ENCODE assay signal across 8 cellular contexts in genomic region chr1:162854245-162854860, GRCh38. TPM values are rescaled to one million over a fixed set of nuclear protein-coding genes. Genes with fewer than 3 reads are reported as not detected.
DNase-seq lines count a peak whose midpoint lies in the region; ATAC-seq and TF ChIP-seq lines count a peak whose summit lies in the region.

No MANE protein-coding gene starts in this region.

- peak; percentile 87 to 89 for TF ChIP-seq CTCF in brain (conservative IDR thresholded peaks at IDR 0.05)

- H3K36me3 Mint-ChIP-seq in brain, result no peaks in the 10 kb centered on the region

- no peaks in the 10 kb centered on the region for H3K9me3 Mint-ChIP-seq in brain

- peak; percentile 85 for ATAC-seq in HG02642 (IDR thresholded peaks at IDR 0.05; ENCODE audit: poor library complexity, unreplicated experiment)

- DNase-seq in NOMO-1 treated with DMSO at 0.1 percent for 48 hours (lab: John Stamatoyannopoulos, UW; ENCODE audit: unreplicated experiment), result peak; percentile 57
- no peak for DNase-seq in NOMO-1 treated with dmso at 0.1 percent for 144 hours (lab: John Stamatoyannopoulos, UW; ENCODE audit: unreplicated experiment)
- peak; percentile 52 for DNase-seq in NCI-H1436 (lab: John Stamatoyannopoulos, UW)
- peak; percentile 19 for DNase-seq in T follicular helper cell (ENCODE audit: low read depth)
- peak; percentile 89 for DNase-seq in iris pigment epithelial cell (ENCODE audit: low read depth)
- peak; percentile 54 to 58 for DNase-seq in stimulated activated CD4-positive, alpha-beta T cell treated with anti-CD3 and anti-CD28 coated beads, Interleukin-2, amount 100 ng/mL, for 24 hours

- H3K27ac Mint-ChIP-seq in brain, result peak overlapping the region in 2 of 5 experiments; percentile 11 to 73

- H3K4me1 Mint-ChIP-seq in brain, result peaks cover 8% of the 10 kb centered on the region

- peaks cover 11% of the 10 kb centered on the region for H3K27me3 Mint-ChIP-seq in brain

- H3K4me3 Mint-ChIP-seq in brain, result no peak overlapping the region

RNA-seq across cellular contexts. Expression of gene CCDC190, which starts 6.6 kb away (rescaled TPM):
- not detected for polyA plus RNA-seq in brain (ENCODE audit: insufficient read depth, low read depth, low replicate concordance)
